Comparison of ENCODE assay signal across 8 cellular contexts in genomic region chr20:53751394-53752368, GRCh38.
DNase-seq lines count a peak whose midpoint lies in the region; ATAC-seq and TF ChIP-seq lines count a peak whose summit lies in the region.

No MANE protein-coding gene starts in this region.

- ATAC-seq in DND-41 (ENCODE audit: insufficient read depth, low read depth): peak; percentile 58
- ATAC-seq in GM19468 (IDR thresholded peaks at IDR 0.05; ENCODE audit: extremely low read depth, unreplicated experiment): peak; percentile 41
- ATAC-seq in activated CD8-positive, alpha-beta T cell treated with anti-CD3 and anti-CD28 coated beads for 36 hours: peak; percentile 76

- intact Hi-C loops in activated CD8-positive, alpha-beta T cell treated with anti-CD3 and anti-CD28 coated beads for 36 hours (cut with micrococcal nuclease): loop anchor here (5.0 to 10.0 kb wide), 4 partner anchors 81 to 186 kb away; no protein-coding TSS in a partner anchor

- no peaks in the 10 kb centered on the region for H3K36me3 Mint-ChIP-seq in activated CD8-positive, alpha-beta T cell treated with anti-CD3 and anti-CD28 coated beads for 36 hours (ENCODE audit: low read depth)
- H3K36me3 Mint-ChIP-seq in immature natural killer cell: no peaks in the 10 kb centered on the region

- H3K27ac Mint-ChIP-seq in activated CD8-positive, alpha-beta T cell treated with anti-CD3 and anti-CD28 coated beads for 36 hours: peak overlapping the region; percentile 97
- H3K27ac Mint-ChIP-seq in immature natural killer cell: peak overlapping the region; percentile 90 to 96 (median 94)

- H3K4me3 ChIP-seq in DND-41 (ENCODE audit: low read depth in 1 of 2, low read length in 2 of 2) (no peak overlapping the region), HL-60 (replicated peaks; ENCODE audit: insufficient read depth, low read length) (no peak overlapping the region), suprapubic skin (no peak overlapping the region)

- H2AFZ ChIP-seq in DND-41 (ENCODE audit: low read depth, low read length): peak overlapping the region; percentile 57

- H3K27ac ChIP-seq in DND-41 (ENCODE audit: low read length) (peak overlapping the region; percentile 86), HL-60 (replicated peaks) (peak overlapping the region; percentile 82), suprapubic skin (peak overlapping the region; percentile 71)

- no peaks in the 10 kb centered on the region for H4K20me1 ChIP-seq in DND-41 (ENCODE audit: insufficient read depth, low read length)

- H3K4me1 ChIP-seq in DND-41 (ENCODE audit: insufficient read depth, low read length) (peaks cover 69% of the 10 kb centered on the region), suprapubic skin (peaks cover 44% of the 10 kb centered on the region)

- H3K9me3 ChIP-seq in DND-41 (ENCODE audit: insufficient read depth, low read length, severe bottlenecking) (no peaks in the 10 kb centered on the region), suprapubic skin (no peaks in the 10 kb centered on the region)

- CTCF ChIA-PET in activated CD8-positive, alpha-beta T cell treated with anti-CD3 and anti-CD28 coated beads for 36 hours (lab: Charles Lee): interaction anchor here (0.9 to 1.8 kb wide), 10 partner anchors 9 to 172 kb away, joined by 3 to 6 read pairs (median 4); no protein-coding TSS in a partner anchor

- TF ChIP-seq EP300 in suprapubic skin (IDR thresholded peaks at IDR 0.05): no peak

- peak overlapping the region; percentile 31 for H3K4me2 ChIP-seq in DND-41 (ENCODE audit: insufficient read depth, low read length)

- peak overlapping the region; percentile 35 for H3K9ac ChIP-seq in DND-41 (ENCODE audit: low read depth, low read length)

- H3K79me2 ChIP-seq in DND-41 (ENCODE audit: insufficient read depth, low read length): no peaks in the 10 kb centered on the region

- TF ChIP-seq CTCF in DND-41 (IDR thresholded peaks at IDR 0.05; ENCODE audit: borderline replicate concordance, extremely low read depth, low read length, poor library complexity, severe bottlenecking) (no peak), HL-60 (IDR thresholded peaks at IDR 0.05; ENCODE audit: insufficient read depth, low read length) (no peak), suprapubic skin (IDR thresholded peaks at IDR 0.05) (no peak)
- TF ChIP-seq CTCF in activated CD8-positive, alpha-beta T cell treated with anti-CD3 and anti-CD28 coated beads for 36 hours (IDR thresholded peaks at IDR 0.05): no peak

- H3K36me3 ChIP-seq in DND-41 (ENCODE audit: insufficient read depth, low read length) (no peaks in the 10 kb centered on the region), suprapubic skin (no peaks in the 10 kb centered on the region)

- peaks cover 67% of the 10 kb centered on the region for H3K4me1 Mint-ChIP-seq in activated CD8-positive, alpha-beta T cell treated with anti-CD3 and anti-CD28 coated beads for 36 hours (ENCODE audit: low read depth)
- H3K4me1 Mint-ChIP-seq in immature natural killer cell: peaks cover 60 to 72% of the 10 kb centered on the region in 2 donors

- peak overlapping the region; percentile 59 for H3K4me3 Mint-ChIP-seq in activated CD8-positive, alpha-beta T cell treated with anti-CD3 and anti-CD28 coated beads for 36 hours
- H3K4me3 Mint-ChIP-seq in immature natural killer cell: peak overlapping the region; percentile 66 to 83 (median 78)

- DNase-seq in DND-41 (peak; percentile 56), HL-60 (ENCODE audit: low read depth in 1 of 2, low spot score in 1 of 2) (peak; percentile 65 to 86), immature natural killer cell (peak; percentile 59 to 67 (median 61)), suprapubic skin (ENCODE audit: low spot score in 2 of 2) (peak in 1 of 2 donors; percentile 38), NCI-H128 (lab: John Stamatoyannopoulos, UW; ENCODE audit: unreplicated experiment) (no peak), globus pallidus (ENCODE audit: low spot score) (no peak)
- DNase-seq in activated CD8-positive, alpha-beta T cell treated with anti-CD3 and anti-CD28 coated beads for 36 hours: peak; percentile 73

- no peaks in the 10 kb centered on the region for H3K27me3 ChIP-seq in DND-41 (ENCODE audit: insufficient read depth, low read length, poor library complexity)
- no peaks in the 10 kb centered on the region for H3K27me3 ChIP-seq in HL-60 (ENCODE audit: insufficient read depth, poor library complexity, severe bottlenecking)
- no peaks in the 10 kb centered on the region for H3K27me3 ChIP-seq in suprapubic skin

- POLR2A ChIA-PET in activated CD8-positive, alpha-beta T cell treated with anti-CD3 and anti-CD28 coated beads for 36 hours (lab: Charles Lee): interaction anchor here (0.7 to 2.8 kb wide), 19 partner anchors 11 to 181 kb away, joined by 3 to 8 read pairs (median 4); no protein-coding TSS in a partner anchor

- no peaks in the 10 kb centered on the region for H3K27me3 Mint-ChIP-seq in activated CD8-positive, alpha-beta T cell treated with anti-CD3 and anti-CD28 coated beads for 36 hours
- H3K27me3 Mint-ChIP-seq in immature natural killer cell (ENCODE audit: low read depth in 3 of 3): peaks cover 6 to 9% (median 7%) of the 10 kb centered on the region in 3 donors

- WGBS in suprapubic skin: 18% methylated on average over 11 of the region's 11 CpGs

- H3K9me3 Mint-ChIP-seq in activated CD8-positive, alpha-beta T cell treated with anti-CD3 and anti-CD28 coated beads for 36 hours: no peaks in the 10 kb centered on the region
- H3K9me3 Mint-ChIP-seq in immature natural killer cell: no peaks in the 10 kb centered on the region

- no peak for TF ChIP-seq POLR2A in suprapubic skin (IDR thresholded peaks at IDR 0.05)

Comparison
In these comparisons a context has a peak if more than half of its experiments do, and no peak if none do; other contexts are left out.
1. DNase-seq: peak in DND-41 (single experiment), HL-60 (2 of 2), activated CD8-positive, alpha-beta T cell treated with anti-CD3 and anti-CD28 coated beads for 36 hours (single experiment) and immature natural killer cell (3 of 3); none in NCI-H128 (single experiment) and globus pallidus (single experiment).
2. Peak in every context shown above with its lines, with median percentiles within 50 percentile points of each other: ATAC-seq and H3K27ac ChIP-seq.